ENCODE assay signal across 8 cellular contexts in the genomic region with DNA sequence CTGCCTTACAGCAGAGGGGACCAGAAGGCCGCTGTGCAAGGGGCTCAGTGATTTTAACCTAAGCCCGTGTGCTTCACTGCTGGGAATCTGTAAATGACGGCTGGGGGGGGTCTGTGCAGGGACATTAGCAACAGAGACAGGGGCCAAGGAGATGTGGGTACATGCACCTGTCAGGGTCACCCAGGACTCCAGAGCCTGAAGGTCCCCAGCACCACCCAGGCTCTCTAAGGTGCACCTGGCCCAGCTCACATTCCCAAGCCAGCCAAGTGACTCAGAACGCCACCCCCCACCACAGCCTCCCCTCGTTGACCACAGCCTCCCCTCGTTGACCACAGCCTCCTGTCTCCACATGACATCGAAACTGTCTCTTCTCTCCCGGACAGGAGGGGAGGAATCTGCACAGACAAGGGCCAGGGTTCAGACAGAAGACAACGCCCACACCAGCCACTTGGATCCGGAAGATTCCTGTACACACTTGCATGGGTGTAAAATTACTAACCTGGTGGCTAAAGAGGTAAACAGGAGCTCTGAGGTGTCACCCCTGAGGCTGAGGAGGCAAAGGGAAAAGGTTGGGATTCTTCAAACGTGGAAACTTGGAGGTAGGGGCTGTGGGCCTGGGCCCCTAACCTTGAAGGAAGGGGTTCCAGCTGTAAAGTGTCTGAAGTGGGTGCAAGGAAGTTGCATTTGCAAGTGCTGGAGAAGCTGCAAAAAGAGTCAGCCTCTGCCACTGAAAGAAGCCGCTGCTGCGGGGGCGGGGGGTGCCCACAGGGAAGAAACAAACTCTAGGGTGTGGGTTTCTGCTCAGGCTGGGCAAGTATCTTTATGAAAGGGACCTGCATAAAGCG.
DNase-seq lines count a peak whose midpoint lies in the region; TF ChIP-seq lines count a peak whose summit lies in the region.

No MANE protein-coding gene starts in this region.

- no peak overlapping the region for H3K4me3 ChIP-seq in WERI-Rb-1 (ENCODE audit: low read depth, low read length)

- TF ChIP-seq CTCF in WERI-Rb-1 (IDR thresholded peaks at IDR 0.05; ENCODE audit: low read depth, low read length) = no peak

- peak; percentile 74 for DNase-seq in DMS53 (lab: John Stamatoyannopoulos, UW)
- no peak for DNase-seq in DMS53 treated with DMSO at 0.1 percent for 48 hours (lab: John Stamatoyannopoulos, UW; ENCODE audit: unreplicated experiment)
- DNase-seq in activated CD4-positive, alpha-beta T cell treated with anti-CD3 and anti-CD28 coated beads, Interleukin-2, amount 50 U/mL, for 4 hours = peak; percentile 41 to 43
- peak; percentile 72 for DNase-seq in iris pigment epithelial cell (ENCODE audit: low read depth)
- peak; percentile 54 to 80 for DNase-seq in stimulated activated CD8-positive, alpha-beta memory T cell treated with anti-CD3 and anti-CD28 coated beads, Interleukin-7, amount 100 ng/mL, for 48 hours (ENCODE audit: extremely low read depth in 1 of 2, low read depth in 1 of 2)
- DNase-seq in NCI-H146 (lab: John Stamatoyannopoulos, UW) = no peak
- DNase-seq in WERI-Rb-1 = no peak
- DNase-seq in NCI-H2029 (lab: John Stamatoyannopoulos, UW) = no peak

- H3K36me3 ChIP-seq in WERI-Rb-1 = no peaks in the 10 kb centered on the region

- H3K9me3 ChIP-seq in WERI-Rb-1 (ENCODE audit: severe bottlenecking) = no peaks in the 10 kb centered on the region

- no peak overlapping the region for H3K27ac ChIP-seq in WERI-Rb-1

- H3K27me3 ChIP-seq in WERI-Rb-1 (ENCODE audit: insufficient read depth, low read depth, severe bottlenecking) = no peaks in the 10 kb centered on the region

Comparison
In these comparisons a context has a peak if more than half of its experiments do, and no peak if none do; other contexts are left out.
1. DNase-seq: peak in DMS53 (single experiment), activated CD4-positive, alpha-beta T cell treated with anti-CD3 and anti-CD28 coated beads, Interleukin-2, amount 50 U/mL, for 4 hours (2 of 2), iris pigment epithelial cell (single experiment) and stimulated activated CD8-positive, alpha-beta memory T cell treated with anti-CD3 and anti-CD28 coated beads, Interleukin-7, amount 100 ng/mL, for 48 hours (2 of 2); none in DMS53 treated with DMSO at 0.1 percent for 48 hours (single experiment), NCI-H146 (single experiment), WERI-Rb-1 (single experiment) and NCI-H2029 (single experiment).